ENCODE assay signal across 9 cellular contexts in genomic region chr3:126607214-126607908, GRCh38. TPM values are rescaled to one million over a fixed set of nuclear protein-coding genes. Genes with fewer than 3 reads are reported as not detected.
DNase-seq lines count a peak whose midpoint lies in the region; ATAC-seq and TF ChIP-seq lines count a peak whose summit lies in the region.
"Had no signal": no experiment of that assay in that cellular context is flagged by ENCODE, and none has a peak within 500 bp of the region (broad histone marks: within the 10 kb centered on the region; RNA-seq: fewer than 3 reads in every experiment).

No MANE protein-coding gene starts in this region.

- no peak for DNase-seq in activated CD4-positive, CD25-positive, alpha-beta regulatory T cell treated with anti-CD3 and anti-CD28 coated beads, Interleukin-2, amount 50 U/mL, for 72 hours
- peak; percentile 12 for DNase-seq in NCI-H460 (ENCODE audit: extremely low read depth, low read depth)
- DNase-seq in pulmonary artery endothelial cell (ENCODE audit: low read depth, low spot score), result peak; percentile 13
- no peak for DNase-seq in mucosa of gallbladder (ENCODE audit: low spot score)
- DNase-seq in vagina (ENCODE audit: extremely low spot score in 2 of 2), result no peak

- no peaks in the 10 kb centered on the region for H3K27me3 ChIP-seq in vagina

- no peak for TF ChIP-seq POLR2A in vagina (IDR thresholded peaks at IDR 0.05)

- peaks cover 0 to 40% of the 10 kb centered on the region in 2 donors for H3K36me3 ChIP-seq in vagina

- no peaks in the 10 kb centered on the region for H3K4me1 ChIP-seq in vagina

- peak overlapping the region; percentile 21 for H3K27ac ChIP-seq in cingulate gyrus (ENCODE audit: low read depth, low read length)
- no peak overlapping the region for H3K27ac ChIP-seq in vagina
- H3K27ac ChIP-seq: epithelial cell of prostate had no signal

- peak; percentile 81 to 82 for ATAC-seq in activated CD4-positive, CD25-positive, alpha-beta regulatory T cell treated with anti-CD3 and anti-CD28 coated beads, Interleukin-2, amount 50 U/mL, for 24 hours
- no peak for ATAC-seq in GM18502 (IDR thresholded peaks at IDR 0.05; ENCODE audit: poor library complexity, unreplicated experiment)

- intact Hi-C loops in vagina (cut with DNase I), result no loop called here

- no peak overlapping the region for H3K4me3 ChIP-seq in vagina

- H3K9me3 ChIP-seq in vagina, result no peaks in the 10 kb centered on the region

- TF ChIP-seq CTCF in vagina (IDR thresholded peaks at IDR 0.05), result no peak

RNA-seq across cellular contexts. Expression of gene TXNRD3, which starts 47.6 kb away (rescaled TPM):
- 4.2 and 5.6 TPM in 2 replicates for total RNA-seq in NCI-H460 (2014; rRNA removed; shearing (Covaris generic))
- polyA plus RNA-seq in NCI-H460 (2014; cell fraction: nucleus; rRNA removed), result 10.0 and 13.9 TPM in 2 replicates
- 5.7 and 12.7 TPM in 2 replicates for total RNA-seq in pulmonary artery endothelial cell
- total RNA-seq in mucosa of gallbladder, result 6.4 TPM
- 7.1 TPM for total RNA-seq in vagina

RNA-seq across cellular contexts. Expression of gene C3orf22, which starts 48.6 kb away (rescaled TPM):
- total RNA-seq in NCI-H460 (2014; rRNA removed; shearing (Covaris generic)), result not detected in 2 replicates
- not detected in 2 replicates for polyA plus RNA-seq in NCI-H460 (2014; cell fraction: nucleus; rRNA removed)
- total RNA-seq in pulmonary artery endothelial cell (not detected in 2 replicates), mucosa of gallbladder (not detected), vagina (not detected)

Comparison
In these comparisons a context has a peak if more than half of its experiments do, and no peak if none do; other contexts are left out.
1. DNase-seq: peak in NCI-H460 (single experiment) and pulmonary artery endothelial cell (single experiment); none in activated CD4-positive, CD25-positive, alpha-beta regulatory T cell treated with anti-CD3 and anti-CD28 coated beads, Interleukin-2, amount 50 U/mL, for 72 hours (single experiment), mucosa of gallbladder (single experiment) and vagina (0 of 2).